Comparison of ENCODE assay signal across 9 cellular contexts in genomic region chr1:154982897-154983648, GRCh38. TPM values are rescaled to one million over a fixed set of nuclear protein-coding genes. Genes with fewer than 3 reads are reported as not detected.
DNase-seq lines count a peak whose midpoint lies in the region; ATAC-seq and TF ChIP-seq lines count a peak whose summit lies in the region.
"Had no signal": no experiment of that assay in that cellular context is flagged by ENCODE, and none has a peak within 500 bp of the region (broad histone marks: within the 10 kb centered on the region; RNA-seq: fewer than 3 reads in every experiment).

Gene FLAD1 (plus strand): TSS chr1:154983344. CDS start chr1:154983695, 351 bp downstream.

- peaks cover 9% of the 10 kb centered on the region for H3K4me1 Mint-ChIP-seq in activated B cell treated with CpG ODN at 0.5 μM for 24 hours

- H3K27me3 Mint-ChIP-seq in activated B cell treated with CpG ODN at 0.5 μM for 24 hours: no peaks in the 10 kb centered on the region
- H3K27me3 Mint-ChIP-seq: activated naive CD8-positive, alpha-beta T cell had no signal

- peak; percentile 98 for ATAC-seq in GM19035 (IDR thresholded peaks at IDR 0.05; ENCODE audit: unreplicated experiment)
- peak; percentile 98 for ATAC-seq in HG03342 (IDR thresholded peaks at IDR 0.05; ENCODE audit: unreplicated experiment)
- peak; percentile 100 for ATAC-seq in activated B cell treated with CpG ODN at 0.5 μM for 24 hours (ENCODE audit: low read depth)

- TF ChIP-seq CTCF in AG09319 (IDR thresholded peaks at IDR 0.05; ENCODE audit: low read depth, low read length): no peak
- TF ChIP-seq CTCF in activated B cell treated with CpG ODN at 0.5 μM for 24 hours (IDR thresholded peaks at IDR 0.05): no peak

- intact Hi-C loops in activated B cell treated with CpG ODN at 0.5 μM for 24 hours (cut with micrococcal nuclease): loop anchor here (1.0 to 2.0 kb wide), 4 partner anchors 9 to 34 kb away; partner anchors contain the start of genes CKS1B and ZBTB7B

- no peaks in the 10 kb centered on the region for H3K9me3 Mint-ChIP-seq in activated B cell treated with CpG ODN at 0.5 μM for 24 hours

- peaks cover 19% of the 10 kb centered on the region for H3K36me3 Mint-ChIP-seq in activated B cell treated with CpG ODN at 0.5 μM for 24 hours (ENCODE audit: low read depth)

- DNase-seq in AG09319 (ENCODE audit: extremely low read depth, low read depth) (peak; percentile 99), NCI-H345 treated with DMSO at 0.1 percent for 48 hours (lab: John Stamatoyannopoulos, UW; ENCODE audit: unreplicated experiment) (peak; percentile 100), activated B cell treated with CpG ODN at 0.5 μM for 24 hours (peak; percentile 81), inferior parietal cortex (ENCODE audit: extremely low spot score) (peak; percentile 100), smooth muscle cell of the brain vasculature (ENCODE audit: low read depth, low spot score) (peak; percentile 98)
- peak; percentile 97 for DNase-seq in central memory CD4-positive, alpha-beta T cell

- H3K27ac Mint-ChIP-seq in activated B cell treated with CpG ODN at 0.5 μM for 24 hours: no peak within 1 kb of the TSS
- H3K27ac Mint-ChIP-seq: activated naive CD8-positive, alpha-beta T cell had no signal

- CTCF ChIA-PET in activated B cell treated with CpG ODN at 0.5 μM for 24 hours (lab: Charles Lee): interaction anchor here (0.7 to 3.0 kb wide), 6 partner anchors 9 to 79 kb away, joined by 3 to 26 read pairs (median 4); partner anchors contain the start of genes PMVK and PYGO2

- no peak within 1 kb of the TSS for H3K4me3 Mint-ChIP-seq in activated B cell treated with CpG ODN at 0.5 μM for 24 hours
- H3K4me3 Mint-ChIP-seq: activated naive CD8-positive, alpha-beta T cell had no signal

- POLR2A ChIA-PET in activated B cell treated with CpG ODN at 0.5 μM for 24 hours (lab: Charles Lee): interaction anchor here (0.5 to 2.7 kb wide), 20 partner anchors 9 to 1322 kb away, joined by 3 to 36 read pairs (median 6); partner anchors contain the start of genes ADAM15, CKS1B, LENEP and PBXIP1

RNA-seq across cellular contexts. Expression of gene FLAD1, which starts in this region (rescaled TPM):
- total RNA-seq in activated B cell treated with CpG ODN at 0.5 μM for 24 hours: 64.1 and 69.0 TPM in 2 replicates

Comparison
In these comparisons a context has a peak if more than half of its experiments do, and no peak if none do; other contexts are left out.
1. Peak in every context shown above with its lines: DNase-seq and ATAC-seq.